ENCODE assay signal across 8 cellular contexts in the genomic region with DNA sequence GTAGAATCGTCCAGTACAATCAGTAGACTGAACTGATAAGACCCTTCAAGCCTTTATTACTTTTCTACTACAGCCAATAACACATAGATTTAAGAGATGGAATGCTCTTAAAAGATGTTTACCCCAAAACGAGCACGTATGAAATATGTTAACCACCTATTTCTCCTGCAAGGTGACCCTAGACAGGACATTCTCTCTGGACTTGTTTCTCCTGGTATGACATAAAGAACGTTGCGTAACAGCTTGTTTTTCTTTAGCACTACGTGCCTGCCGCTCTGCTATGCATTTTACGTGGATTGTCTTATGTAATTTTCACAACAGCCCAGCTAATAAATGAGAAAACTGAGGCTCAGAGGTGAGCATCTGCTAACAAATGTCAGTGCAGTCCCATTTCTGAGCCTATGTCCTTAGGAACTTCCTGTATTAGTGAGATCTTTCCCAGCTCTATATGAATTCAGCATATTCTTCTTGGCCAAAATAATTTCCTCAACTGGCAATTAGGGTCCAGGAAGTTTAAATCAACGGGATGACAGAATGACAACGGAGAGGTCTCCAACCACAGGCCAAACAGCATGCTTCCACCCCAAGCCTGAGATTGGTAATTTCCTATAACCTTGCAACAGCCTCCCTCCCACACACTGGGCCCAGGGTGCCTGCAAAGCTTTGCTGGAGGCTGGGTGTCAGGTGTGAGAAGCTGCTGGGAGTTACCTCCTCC. TPM values are rescaled to one million over a fixed set of nuclear protein-coding genes. Genes with fewer than 3 reads are reported as not detected.
DNase-seq lines count a peak whose midpoint lies in the region; ATAC-seq, FAIRE-seq and TF ChIP-seq lines count a peak whose summit lies in the region.

No MANE protein-coding gene starts in this region.

- DNase-seq in GM12892 (ENCODE audit: insufficient read length) (no peak), epithelial cell of esophagus (ENCODE audit: low read depth) (peak; percentile 64), GM20000 (ENCODE audit: low spot score) (no peak), omental fat pad (ENCODE audit: low spot score) (no peak)
- DNase-seq in activated CD4-positive, alpha-beta T cell treated with anti-CD3 and anti-CD28 coated beads, Interleukin-2, amount 10 ng/mL, durations not matched to agents 7 days and 5 days: no peak
- DNase-seq in stimulated activated CD4-positive, alpha-beta T cell treated with anti-CD3 and anti-CD28 coated beads, Interleukin-12 subunit alpha, Interleukin-12 subunit beta, amount 100 ng/mL, for 48 hours (ENCODE audit: low read depth in 2 of 3, low spot score in 1 of 3): peak; percentile 46 to 53 (median 47)

- peak overlapping the region; percentile 82 for H3K4me3 Mint-ChIP-seq in activated CD4-positive, alpha-beta T cell treated with anti-CD3 and anti-CD28 coated beads, Interleukin-2, amount 10 ng/mL, durations not matched to agents 7 days and 5 days

- H3K4me1 Mint-ChIP-seq in activated CD4-positive, alpha-beta T cell treated with anti-CD3 and anti-CD28 coated beads, Interleukin-2, amount 10 ng/mL, durations not matched to agents 7 days and 5 days: peaks cover 53% of the 10 kb centered on the region

- peaks cover 42% of the 10 kb centered on the region for H3K36me3 Mint-ChIP-seq in activated CD4-positive, alpha-beta T cell treated with anti-CD3 and anti-CD28 coated beads, Interleukin-2, amount 10 ng/mL, durations not matched to agents 7 days and 5 days (ENCODE audit: low read depth)

- CTCF ChIA-PET in activated CD4-positive, alpha-beta T cell treated with anti-CD3 and anti-CD28 coated beads, Interleukin-2, amount 10 ng/mL, durations not matched to agents 7 days and 5 days (lab: Charles Lee): interaction anchor here (1.2 kb wide), 1 partner anchor 36 kb away, joined by 3 read pairs; no protein-coding TSS in a partner anchor

- H3K4me3 ChIP-seq in epithelial cell of esophagus (ENCODE audit: low read length): peak overlapping the region; percentile 71

- peak; percentile 93 for TF ChIP-seq POLR2A in GM12892 (IDR thresholded peaks at IDR 0.05; ENCODE audit: low read depth, low read length)

- H3K9me3 Mint-ChIP-seq in activated CD4-positive, alpha-beta T cell treated with anti-CD3 and anti-CD28 coated beads, Interleukin-2, amount 10 ng/mL, durations not matched to agents 7 days and 5 days: no peaks in the 10 kb centered on the region

- FAIRE-seq in GM12892 (lab: Jason Lieb, UNC): no peak

- peak overlapping the region; percentile 58 for H3K27ac Mint-ChIP-seq in activated CD4-positive, alpha-beta T cell treated with anti-CD3 and anti-CD28 coated beads, Interleukin-2, amount 10 ng/mL, durations not matched to agents 7 days and 5 days

- POLR2A ChIA-PET in activated CD4-positive, alpha-beta T cell treated with anti-CD3 and anti-CD28 coated beads, Interleukin-2, amount 10 ng/mL, durations not matched to agents 7 days and 5 days (lab: Charles Lee): interaction anchor here (0.6 kb wide), 1 partner anchor 288 kb away, joined by 4 read pairs; no protein-coding TSS in a partner anchor

- TF ChIP-seq CTCF in epithelial cell of esophagus (IDR thresholded peaks at IDR 0.05; ENCODE audit: insufficient read depth, low read depth, low read length, missing control alignments): no peak
- TF ChIP-seq CTCF in GM20000 (IDR thresholded peaks at IDR 0.05; ENCODE audit: extremely low read depth, missing control alignments): no peak
- TF ChIP-seq CTCF in omental fat pad (IDR thresholded peaks at IDR 0.05): no peak

- no peaks in the 10 kb centered on the region for H3K27me3 Mint-ChIP-seq in activated CD4-positive, alpha-beta T cell treated with anti-CD3 and anti-CD28 coated beads, Interleukin-2, amount 10 ng/mL, durations not matched to agents 7 days and 5 days

- ATAC-seq in HG03159 (IDR thresholded peaks at IDR 0.05; ENCODE audit: unreplicated experiment) (no peak), GM19455 (IDR thresholded peaks at IDR 0.05; ENCODE audit: unreplicated experiment) (no peak), omental fat pad (ENCODE audit: low FRiP score) (no peak)

RNA-seq across cellular contexts. Expression of a gene that starts 3.7 kb away (rescaled TPM):
- polyA plus RNA-seq in GM12892 (2012; ENCODE audit: missing spikeins): 229 TPM
- 10 to 100 TPM; 60.1 to 61.7 TPM for total RNA-seq in activated CD4-positive, alpha-beta T cell treated with anti-CD3 and anti-CD28 coated beads, Interleukin-2, amount 10 ng/mL, durations not matched to agents 7 days and 5 days
- total RNA-seq in omental fat pad: 1,000 to 10,000 TPM in 1 of 4 donors, 100 to 1,000 TPM in 3; 291 to 1,245 (median 645) TPM

Comparison
In these comparisons a context has a peak if more than half of its experiments do, and no peak if none do; other contexts are left out.
1. DNase-seq: peak in epithelial cell of esophagus (single experiment) and stimulated activated CD4-positive, alpha-beta T cell treated with anti-CD3 and anti-CD28 coated beads, Interleukin-12 subunit alpha, Interleukin-12 subunit beta, amount 100 ng/mL, for 48 hours (3 of 3); none in GM12892 (single experiment), activated CD4-positive, alpha-beta T cell treated with anti-CD3 and anti-CD28 coated beads, Interleukin-2, amount 10 ng/mL, durations not matched to agents 7 days and 5 days (single experiment), GM20000 (single experiment) and omental fat pad (single experiment).
2. RNA of a gene that starts 3.7 kb away (total RNA-seq): 291 to 1,245 TPM in omental fat pad; 60.1 to 61.7 TPM in activated CD4-positive, alpha-beta T cell treated with anti-CD3 and anti-CD28 coated beads, Interleukin-2, amount 10 ng/mL, durations not matched to agents 7 days and 5 days; every median in the first group is over 4 times any median in the second.